In the genomic region with DNA sequence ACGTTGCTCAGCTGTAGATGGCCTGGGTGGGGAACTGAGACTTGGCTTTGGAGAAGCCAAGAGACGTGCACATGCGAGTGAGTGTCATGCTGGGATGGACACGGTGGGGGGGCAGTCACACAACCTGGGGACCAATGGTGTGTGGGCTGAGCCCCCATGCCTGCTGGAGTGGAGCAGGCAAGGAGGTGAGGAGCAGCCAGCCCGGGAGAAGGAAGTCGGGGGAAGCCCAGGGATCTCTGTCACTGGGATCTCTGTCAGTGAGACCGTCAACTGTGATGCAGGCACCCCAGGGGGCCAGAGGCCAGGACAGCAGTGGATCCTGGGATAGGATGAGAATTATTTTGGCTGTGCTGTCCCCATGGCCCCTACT, we compare ENCODE assay signal across 17 cellular contexts.
"Had no signal": no experiment of that assay in that cellular context is flagged by ENCODE, and none has a peak within 500 bp of the region (broad histone marks: within the 10 kb centered on the region; RNA-seq: fewer than 3 reads in every experiment).

No MANE protein-coding gene starts in this region.

- H2AFZ ChIP-seq: hepatocyte had no signal

- H3K9me3 ChIP-seq: body of pancreas, esophagus squamous epithelium, right atrium auricular region, tibial nerve had no signal

- H3K27ac Mint-ChIP-seq: activated B cell treated with CpG ODN at 0.5 μM for 24 hours; activated CD4-positive, alpha-beta T cell treated with anti-CD3 and anti-CD28 coated beads, Interleukin-2, amount 10 ng/mL, durations not matched to agents 24 days and 14 days had no signal

- ATAC-seq: body of pancreas, left lobe of liver had no signal

- H3K36me3 ChIP-seq: esophagus squamous epithelium, right atrium auricular region, tibial nerve had no signal

- DNase-seq: activated B cell treated with CpG ODN at 0.5 μM for 24 hours; activated CD4-positive, alpha-beta T cell treated with anti-CD3 and anti-CD28 coated beads, Interleukin-2, amount 10 ng/mL, durations not matched to agents 24 days and 14 days; activated naive CD4-positive, alpha-beta T cell treated with anti-CD3 and anti-CD28 coated beads, Interleukin-2, amount 50 U/mL, for 16 hours; amygdala; body of pancreas; caudate nucleus; esophagus squamous epithelium; stimulated activated CD4-positive, alpha-beta T cell treated with anti-CD3 and anti-CD28 coated beads, Interleukin-4, amount 100 ng/mL, for 24 hours; stimulated activated naive CD4-positive, alpha-beta T cell treated with Interleukin-2 at 50 U/mL for 16 hours had no signal

- H3K27me3 ChIP-seq: body of pancreas, hepatocyte, right atrium auricular region, tibial nerve had no signal

- H3K27ac ChIP-seq: body of pancreas, coronary artery, esophagus squamous epithelium, hepatocyte, right atrium auricular region, skin epidermis, tibial nerve had no signal

- H3K4me2 ChIP-seq: hepatocyte had no signal

- H3K9me3 Mint-ChIP-seq: activated B cell treated with CpG ODN at 0.5 μM for 24 hours; activated CD4-positive, alpha-beta T cell treated with anti-CD3 and anti-CD28 coated beads, Interleukin-2, amount 10 ng/mL, durations not matched to agents 24 days and 14 days had no signal

- H3K4me3 ChIP-seq: body of pancreas, coronary artery, esophagus squamous epithelium, hepatocyte, right atrium auricular region, skin epidermis, tibial nerve had no signal

- FAIRE-seq: endothelial cell of umbilical vein, keratinocyte had no signal

- H3K4me3 Mint-ChIP-seq: activated B cell treated with CpG ODN at 0.5 μM for 24 hours; activated CD4-positive, alpha-beta T cell treated with anti-CD3 and anti-CD28 coated beads, Interleukin-2, amount 10 ng/mL, durations not matched to agents 24 days and 14 days had no signal
